ENCODE assay signal across 7 cellular contexts in genomic region chr18:36187138-36187825, GRCh38. TPM values are rescaled to one million over a fixed set of nuclear protein-coding genes. Genes with fewer than 3 reads are reported as not detected.
DNase-seq lines count a peak whose midpoint lies in the region; ATAC-seq and TF ChIP-seq lines count a peak whose summit lies in the region.

A gene with protein sequence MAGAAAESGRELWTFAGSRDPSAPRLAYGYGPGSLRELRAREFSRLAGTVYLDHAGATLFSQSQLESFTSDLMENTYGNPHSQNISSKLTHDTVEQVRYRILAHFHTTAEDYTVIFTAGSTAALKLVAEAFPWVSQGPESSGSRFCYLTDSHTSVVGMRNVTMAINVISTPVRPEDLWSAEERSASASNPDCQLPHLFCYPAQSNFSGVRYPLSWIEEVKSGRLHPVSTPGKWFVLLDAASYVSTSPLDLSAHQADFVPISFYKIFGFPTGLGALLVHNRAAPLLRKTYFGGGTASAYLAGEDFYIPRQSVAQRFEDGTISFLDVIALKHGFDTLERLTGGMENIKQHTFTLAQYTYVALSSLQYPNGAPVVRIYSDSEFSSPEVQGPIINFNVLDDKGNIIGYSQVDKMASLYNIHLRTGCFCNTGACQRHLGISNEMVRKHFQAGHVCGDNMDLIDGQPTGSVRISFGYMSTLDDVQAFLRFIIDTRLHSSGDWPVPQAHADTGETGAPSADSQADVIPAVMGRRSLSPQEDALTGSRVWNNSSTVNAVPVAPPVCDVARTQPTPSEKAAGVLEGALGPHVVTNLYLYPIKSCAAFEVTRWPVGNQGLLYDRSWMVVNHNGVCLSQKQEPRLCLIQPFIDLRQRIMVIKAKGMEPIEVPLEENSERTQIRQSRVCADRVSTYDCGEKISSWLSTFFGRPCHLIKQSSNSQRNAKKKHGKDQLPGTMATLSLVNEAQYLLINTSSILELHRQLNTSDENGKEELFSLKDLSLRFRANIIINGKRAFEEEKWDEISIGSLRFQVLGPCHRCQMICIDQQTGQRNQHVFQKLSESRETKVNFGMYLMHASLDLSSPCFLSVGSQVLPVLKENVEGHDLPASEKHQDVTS (plus strand): TSS chr18:36187497. CDS start chr18:36187540, 43 bp downstream.

- intact Hi-C loops in natural killer cell (cut with micrococcal nuclease): no loop called here

- H3K4me3 ChIP-seq in fibroblast of pulmonary artery (replicated peaks; ENCODE audit: low read depth, low read length) (peak within 1 kb of the TSS; percentile 72), upper lobe of left lung (peak within 1 kb of the TSS; percentile 63 to 84 (median 73))

- no peak for TF ChIP-seq EP300 in upper lobe of left lung (IDR thresholded peaks at IDR 0.05)

- peaks cover 10 to 23% (median 16%) of the 10 kb centered on the region in 4 donors for H3K4me1 ChIP-seq in upper lobe of left lung

- TF ChIP-seq CTCF in fibroblast of pulmonary artery (IDR thresholded peaks at IDR 0.05; ENCODE audit: low read length, missing control alignments) (no peak), natural killer cell (IDR thresholded peaks at IDR 0.05) (no peak), upper lobe of left lung (IDR thresholded peaks at IDR 0.05) (no peak)

- peak in 3 of 4 donors; percentile 16 to 77 (median 35) for TF ChIP-seq POLR2A in upper lobe of left lung (IDR thresholded peaks at IDR 0.05)

- no peaks in the 10 kb centered on the region for H3K9me3 ChIP-seq in upper lobe of left lung

- H3K36me3 Mint-ChIP-seq in activated T-cell treated with anti-CD3 and anti-CD28 coated beads, Interleukin-2, amount 50 U/mL, for 72 hours (ENCODE audit: insufficient read depth in 2 of 2): no peaks in the 10 kb centered on the region
- H3K36me3 Mint-ChIP-seq in natural killer cell: no peaks in the 10 kb centered on the region

- 0 to 1% methylated on average over 6 to 51 of the region's 71 CpGs for WGBS in upper lobe of left lung, 2 donors

- H3K27me3 ChIP-seq in upper lobe of left lung: no peaks in the 10 kb centered on the region

- no peaks in the 10 kb centered on the region for H3K9me3 Mint-ChIP-seq in activated T-cell treated with anti-CD3 and anti-CD28 coated beads, Interleukin-2, amount 50 U/mL, for 72 hours
- H3K9me3 Mint-ChIP-seq in natural killer cell: no peaks in the 10 kb centered on the region

- DNase-seq in NCI-H748 (lab: John Stamatoyannopoulos, UW; ENCODE audit: unreplicated experiment): peak; percentile 70
- peak; percentile 65 to 73 for DNase-seq in activated T-cell treated with anti-CD3 and anti-CD28 coated beads, Interleukin-2, amount 50 U/mL, for 72 hours
- DNase-seq in fibroblast of pulmonary artery (ENCODE audit: low read depth): peak; percentile 54
- peak; percentile 49 for DNase-seq in natural killer cell
- DNase-seq in upper lobe of left lung: peak; percentile 87 to 97

- peak within 1 kb of the TSS; percentile 78 to 80 for H3K4me3 Mint-ChIP-seq in activated T-cell treated with anti-CD3 and anti-CD28 coated beads, Interleukin-2, amount 50 U/mL, for 72 hours
- peak within 1 kb of the TSS; percentile 83 for H3K4me3 Mint-ChIP-seq in natural killer cell

- no peaks in the 10 kb centered on the region for H3K36me3 ChIP-seq in upper lobe of left lung

- peaks cover 8% of the 10 kb centered on the region for H3K4me1 Mint-ChIP-seq in activated T-cell treated with anti-CD3 and anti-CD28 coated beads, Interleukin-2, amount 50 U/mL, for 72 hours (ENCODE audit: low read depth)
- H3K4me1 Mint-ChIP-seq in natural killer cell: peaks cover 7 to 13% of the 10 kb centered on the region in 2 donors

- H3K27ac Mint-ChIP-seq in activated T-cell treated with anti-CD3 and anti-CD28 coated beads, Interleukin-2, amount 50 U/mL, for 72 hours: no peak within 1 kb of the TSS
- H3K27ac Mint-ChIP-seq in natural killer cell: peak within 1 kb of the TSS in 1 of 2 donors; percentile 48

- ATAC-seq in GM18498 (IDR thresholded peaks at IDR 0.05; ENCODE audit: unreplicated experiment) (peak; percentile 85), HG02642 (IDR thresholded peaks at IDR 0.05; ENCODE audit: poor library complexity, unreplicated experiment) (peak; percentile 85), natural killer cell (peak; percentile 76 to 90 (median 81)), upper lobe of left lung (ENCODE audit: low FRiP score in 2 of 2) (peak; percentile 93 to 98)
- peak; percentile 80 to 91 for ATAC-seq in activated T-cell treated with anti-CD3 and anti-CD28 coated beads, Interleukin-2, amount 50 U/mL, for 72 hours (replicated peaks in 1 of 2)

- H3K27me3 Mint-ChIP-seq in activated T-cell treated with anti-CD3 and anti-CD28 coated beads, Interleukin-2, amount 50 U/mL, for 72 hours (ENCODE audit: low read depth): peaks cover 27% of the 10 kb centered on the region
- H3K27me3 Mint-ChIP-seq in natural killer cell (ENCODE audit: low read depth in 2 of 2): peaks cover 22 to 30% of the 10 kb centered on the region in 2 donors

- peak within 1 kb of the TSS; percentile 7 to 79 (median 59) for H3K27ac ChIP-seq in upper lobe of left lung

RNA-seq across cellular contexts. Expression of the gene that starts here (rescaled TPM):
- 1 to 10 TPM in 1 of 2 donors, under 1 TPM in 1; 0.22 to 1.2 TPM for total RNA-seq in activated T-cell treated with anti-CD3 and anti-CD28 coated beads, Interleukin-2, amount 50 U/mL, for 72 hours
- total RNA-seq in natural killer cell: under 1 TPM; 0.10 to 0.24 (median 0.16) TPM
- total RNA-seq in upper lobe of left lung: 1 to 10 TPM; 1.9 to 4.7 (median 3.8) TPM

Comparison
In these comparisons a context has a peak if more than half of its experiments do, and no peak if none do; other contexts are left out.
1. Peak in every context shown above with its lines: DNase-seq, ATAC-seq, H3K4me3 ChIP-seq and H3K27ac ChIP-seq.
2. Peak in DNase-seq and ATAC-seq in natural killer cell; RNA of the gene not detected or under 1 TPM.